Comparison of ENCODE assay signal across 2 cellular contexts in genomic region chr20:8744228-8744844, GRCh38.
TF ChIP-seq lines count a peak whose summit lies in the region.

No MANE protein-coding gene starts in this region.

TF ChIP-seq in A549, 52 proteins besides CTCF, POLR2A, EP300 and RAD21 (continued from another document):
- TF ChIP-seq HES2 (IDR thresholded peaks at IDR 0.05) (no peak), HDAC2 (IDR thresholded peaks at IDR 0.05) (no peak), SMC3 (IDR thresholded peaks at IDR 0.05) (no peak), MAFK (IDR thresholded peaks at IDR 0.05; ENCODE audit: partially characterized antibody) (no peak)

TF ChIP-seq in IMR-90, 13 proteins besides CTCF, POLR2A, EP300 and RAD21 (continued from another document):
- TF ChIP-seq ELK1 (IDR thresholded peaks at IDR 0.05; ENCODE audit: borderline replicate concordance, low read depth, low read length) (no peak), MXI1 (IDR thresholded peaks at IDR 0.05; ENCODE audit: borderline replicate concordance, low read depth, low read length) (no peak)
